16 cellular contexts compared by ENCODE assay signal in the genomic region with DNA sequence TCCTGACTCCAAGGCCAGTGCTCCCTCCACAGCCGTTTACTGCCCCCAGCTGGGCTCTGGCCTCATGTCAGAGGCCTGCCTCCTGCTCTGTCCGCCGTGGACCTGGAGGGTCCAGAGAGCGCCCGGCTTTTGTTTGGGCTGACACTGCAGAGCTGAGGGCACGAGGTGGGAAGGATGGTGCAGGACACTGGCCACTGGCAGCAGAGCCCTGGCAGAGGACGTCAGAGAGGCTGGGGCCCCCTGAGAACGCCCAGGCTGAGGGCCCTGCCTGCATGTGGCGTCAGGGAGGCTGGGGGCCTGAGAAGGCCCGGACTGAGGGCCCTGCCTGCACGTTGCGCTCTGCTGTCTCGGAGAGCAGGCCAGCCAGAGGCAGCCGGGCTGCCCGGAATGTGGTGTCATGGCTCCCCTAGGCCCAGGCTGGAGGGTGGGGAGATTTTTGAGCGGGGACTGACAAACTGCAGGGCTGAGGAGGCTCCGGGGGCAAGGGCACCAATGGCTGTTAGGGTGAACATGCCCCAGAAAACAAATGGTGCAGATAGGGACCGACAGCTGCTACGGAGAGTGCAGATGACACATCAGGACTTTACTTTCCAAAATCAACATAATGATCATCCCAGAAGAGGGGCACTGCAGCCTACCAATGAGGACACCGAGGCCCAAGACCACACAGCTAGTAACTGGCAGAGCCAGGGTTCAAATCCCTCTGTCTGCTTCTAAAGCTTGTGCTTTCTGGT. TPM values are rescaled to one million over a fixed set of nuclear protein-coding genes. Genes with fewer than 3 reads are reported as not detected.
DNase-seq lines count a peak whose midpoint lies in the region; ATAC-seq, FAIRE-seq and TF ChIP-seq lines count a peak whose summit lies in the region.
"Had no signal": no experiment of that assay in that cellular context is flagged by ENCODE, and none has a peak within 500 bp of the region (broad histone marks: within the 10 kb centered on the region; RNA-seq: fewer than 3 reads in every experiment).

No MANE protein-coding gene starts in this region.

- H3K4me3 ChIP-seq in HepG2 (replicated peaks in 1 of 3; ENCODE audit: insufficient read depth in 1 of 3, low read depth in 2 of 3, low read length in 3 of 3) (no peak overlapping the region), right lobe of liver (no peak overlapping the region), dorsolateral prefrontal cortex (no peak overlapping the region), neuronal stem cell (ENCODE audit: low read length in 2 of 2) (no peak overlapping the region), neural progenitor cell (no peak overlapping the region), upper lobe of right lung (no peak overlapping the region)
- H3K4me3 ChIP-seq: BLaER1 treated with 17β-estradiol and CSF1 and Interleukin-3, amounts not matched to agents 10 nM and 100 nM; GM23338 had no signal

- H4K8ac ChIP-seq in neuronal stem cell (ENCODE audit: low read depth, low read length): no peak overlapping the region

- peaks cover 4% of the 10 kb centered on the region for H3K36me3 Mint-ChIP-seq in neural progenitor cell

- no peak overlapping the region for H3K4me2 ChIP-seq in HepG2 (ENCODE audit: low read depth, low read length)
- H3K4me2 ChIP-seq in neuronal stem cell (ENCODE audit: insufficient read depth, low read length, poor library complexity, severe bottlenecking): no peak overlapping the region
- H3K4me2 ChIP-seq in neural progenitor cell: no peak overlapping the region
- H3K4me2 ChIP-seq: BLaER1 treated with 17β-estradiol and CSF1 and Interleukin-3, amounts not matched to agents 10 nM and 100 nM; GM23338 had no signal

- in situ Hi-C loops in HepG2 (cut with HindIII; ENCODE audit: extremely low pct_ligation_motif_present, low pct_unique_long_range_greater_than_20kb): loop anchor here (5.0 kb wide), 2 partner anchors 44 to 304 kb away; no protein-coding TSS in a partner anchor

- no peaks in the 10 kb centered on the region for H3K9me3 ChIP-seq in HepG2 (ENCODE audit: low read length)
- H3K9me3 ChIP-seq in right lobe of liver: no peaks in the 10 kb centered on the region
- H3K9me3 ChIP-seq in neuronal stem cell (replicated peaks in 1 of 2; ENCODE audit: control insufficient read depth in 2 of 2, insufficient read depth in 1 of 2, low read depth in 1 of 2, low read length in 2 of 2): no peaks in the 10 kb centered on the region
- no peaks in the 10 kb centered on the region for H3K9me3 ChIP-seq in neural progenitor cell (ENCODE audit: low read depth)
- no peaks in the 10 kb centered on the region for H3K9me3 ChIP-seq in upper lobe of right lung
- H3K9me3 ChIP-seq: BLaER1 treated with 17β-estradiol and CSF1 and Interleukin-3, amounts not matched to agents 10 nM and 100 nM had no signal

- H3K4ac ChIP-seq in neuronal stem cell (ENCODE audit: low read length): no peak overlapping the region

- H3K27ac ChIP-seq in HepG2 (ENCODE audit: extremely low read length, insufficient read depth, low read length): no peak overlapping the region
- no peak overlapping the region for H3K27ac ChIP-seq in right lobe of liver
- peak overlapping the region in 32 of 59 donors; percentile 12 to 88 (median 78) for H3K27ac ChIP-seq in dorsolateral prefrontal cortex
- H3K27ac ChIP-seq in neuronal stem cell (replicated peaks; ENCODE audit: low read length): no peak overlapping the region
- no peak overlapping the region for H3K27ac ChIP-seq in neural progenitor cell
- H3K27ac ChIP-seq in upper lobe of right lung: no peak overlapping the region
- H3K27ac ChIP-seq: BLaER1 treated with 17β-estradiol and CSF1 and Interleukin-3, amounts not matched to agents 10 nM and 100 nM had no signal

- TF ChIP-seq POLR2A in HepG2 (IDR thresholded peaks at IDR 0.05; ENCODE audit: insufficient read depth in 1 of 2, low read depth in 2 of 2, low read length in 2 of 2) (no peak), right lobe of liver (IDR thresholded peaks at IDR 0.05) (no peak)

- peaks cover 17% of the 10 kb centered on the region for H3F3A ChIP-seq in neural progenitor cell (ENCODE audit: low read depth)

- 91% methylated on average over 17 of the region's 20 CpGs for WGBS in HepG2 (ENCODE audit: low lambda C conversion rate)
- whole genome bisulfite sequencing in right lobe of liver (ENCODE audit: insufficient coverage, low coverage, low lambda C conversion rate, missing lambda C conversion rate): 60% methylated on average over 1 of the region's 20 CpGs
- no CpG with 5 or more reads among the region's 20 CpGs for WGBS in neuronal stem cell (ENCODE audit: extremely low coverage in 2 of 2, insufficient read length in 2 of 2, insufficient replicate concordance in 1 of 2), 2 donors

- H3K79me2 ChIP-seq in HepG2 (ENCODE audit: insufficient read depth, low read length): no peaks in the 10 kb centered on the region
- H3K79me2 ChIP-seq in neural progenitor cell (ENCODE audit: low read depth): no peaks in the 10 kb centered on the region

- BruUV-seq in HepG2 (replicated peaks; lab: Mats Ljungman, UMichigan): no TSS peak

- no peak overlapping the region for H2AK5ac ChIP-seq in neuronal stem cell (ENCODE audit: low read depth, low read length)

- no peaks in the 10 kb centered on the region for H3K9me3 Mint-ChIP-seq in neural progenitor cell
- H3K9me3 Mint-ChIP-seq: CD8-positive, alpha-beta memory T cell; GM23338 had no signal

- TF ChIP-seq RAD21 in HepG2 (CRISPR knock-in tag; IDR thresholded peaks at IDR 0.05): no peak

- no peaks in the 10 kb centered on the region for H4K20me1 ChIP-seq in HepG2 (ENCODE audit: insufficient read depth, low read length)
- H4K20me1 ChIP-seq in neural progenitor cell (ENCODE audit: low read depth): peaks cover 29% of the 10 kb centered on the region

- H3K36me3 ChIP-seq in HepG2 (replicated peaks in 1 of 2; ENCODE audit: control insufficient read depth in 1 of 2, insufficient read depth in 2 of 2, low read length in 2 of 2) (peaks cover 28 to 35% of the 10 kb centered on the region in 2 experiments; a peak in 4 of 5 replicates), right lobe of liver (peaks cover 0 to 22% (median 5%) of the 10 kb centered on the region in 4 donors), neuronal stem cell (replicated peaks in 1 of 2; ENCODE audit: control insufficient read depth in 2 of 2, insufficient read depth in 2 of 2, low read length in 2 of 2) (peaks cover 32 to 71% of the 10 kb centered on the region in 2 donors), neural progenitor cell (no peaks in the 10 kb centered on the region), upper lobe of right lung (peaks cover 63% of the 10 kb centered on the region)

- peaks cover 2% of the 10 kb centered on the region for H3K79me1 ChIP-seq in neuronal stem cell (ENCODE audit: low read depth, low read length)

- peaks cover 14% of the 10 kb centered on the region for H3K4me1 Mint-ChIP-seq in neural progenitor cell

- H2BK15ac ChIP-seq in neuronal stem cell (ENCODE audit: low read length): no peak overlapping the region

- H3K27me3 Mint-ChIP-seq in neural progenitor cell (ENCODE audit: insufficient read depth, low read depth): peaks cover 6% of the 10 kb centered on the region

- ATAC-seq in HepG2 (no peak), right lobe of liver (no peak), upper lobe of right lung (no peak)

- no peak overlapping the region for H2BK12ac ChIP-seq in neuronal stem cell (ENCODE audit: low read length)

- H3K27me3 ChIP-seq in HepG2 (ENCODE audit: control insufficient read depth in 1 of 2, insufficient read depth in 2 of 2, low read length in 2 of 2): no peaks in the 10 kb centered on the region
- no peaks in the 10 kb centered on the region for H3K27me3 ChIP-seq in right lobe of liver
- no peaks in the 10 kb centered on the region for H3K27me3 ChIP-seq in dorsolateral prefrontal cortex
- no peaks in the 10 kb centered on the region for H3K27me3 ChIP-seq in neuronal stem cell (ENCODE audit: control insufficient read depth in 3 of 3, insufficient read depth in 3 of 3, low read depth in 1 of 3, low read length in 3 of 3)
- no peaks in the 10 kb centered on the region for H3K27me3 ChIP-seq in neural progenitor cell
- H3K27me3 ChIP-seq in upper lobe of right lung: no peaks in the 10 kb centered on the region
- H3K27me3 ChIP-seq: BLaER1 treated with 17β-estradiol and CSF1 and Interleukin-3, amounts not matched to agents 10 nM and 100 nM had no signal

- TF ChIP-seq EP300 in HepG2 (IDR thresholded peaks at IDR 0.05; ENCODE audit: low read depth in 2 of 2, low read length in 2 of 2) (no peak), HepG2 (CRISPR knock-in tag; IDR thresholded peaks at IDR 0.05; ENCODE audit: borderline replicate concordance) (no peak)

- CTCF ChIA-PET in HepG2 (lab: Yijun Ruan, JAX; ENCODE audit: low intra/inter-chr PET ratio, low total read pairs): interaction anchor here (1.1 kb wide), 1 partner anchor 44 kb away, joined by 3 read pairs; no protein-coding TSS in a partner anchor

- H2AFZ ChIP-seq in HepG2 (ENCODE audit: low read length): no peak overlapping the region
- H2AFZ ChIP-seq in neuronal stem cell (ENCODE audit: low read length): no peak overlapping the region
- no peak overlapping the region for H2AFZ ChIP-seq in neural progenitor cell (replicated peaks)
- H2AFZ ChIP-seq: GM23338 had no signal

- H3K27ac Mint-ChIP-seq in neural progenitor cell: no peak overlapping the region
- H3K27ac Mint-ChIP-seq: GM23338 had no signal

- H3K4me3 Mint-ChIP-seq in neural progenitor cell: no peak overlapping the region
- H3K4me3 Mint-ChIP-seq: GM23338 had no signal

- no peak for FAIRE-seq in HepG2 (lab: Jason Lieb, UNC)
- FAIRE-seq: GM12892 had no signal

- H3K14ac ChIP-seq in neuronal stem cell (ENCODE audit: low read length): no peak overlapping the region

- DNase-seq in HepG2 (ENCODE audit: low spot score): no peak
- no peak for DNase-seq in right lobe of liver
- no peak for DNase-seq in dorsolateral prefrontal cortex
- no peak for DNase-seq in neuronal stem cell (ENCODE audit: low spot score)
- DNase-seq in neural progenitor cell (ENCODE audit: low spot score): no peak
- DNase-seq in upper lobe of right lung: no peak
- no peak for DNase-seq in NCI-H446 treated with DMSO at 0.1 percent for 48 hours (lab: John Stamatoyannopoulos, UW)
- DNase-seq: HCEC 1CT, NCI-H2081 treated with DMSO at 0.1 percent for 48 hours, NCI-H510A treated with DMSO at 0.1 percent for 48 hours, NCI-H774, SIG-M5 had no signal

- intact Hi-C loops in HepG2 (cut with micrococcal nuclease; ENCODE audit: unreplicated experiment): no loop called here
- intact Hi-C loops in right lobe of liver (cut with DNase I): loop anchor here (10.0 kb wide), 1 partner anchor 311 kb away; no protein-coding TSS in a partner anchor
- intact Hi-C loops in dorsolateral prefrontal cortex (cut with DNase I): loop anchor here (2.0 to 10.0 kb wide), 4 partner anchors 51 to 311 kb away; no protein-coding TSS in a partner anchor
- intact Hi-C loops in upper lobe of right lung (cut with DNase I): no loop called here

- H4K91ac ChIP-seq in neuronal stem cell (ENCODE audit: low read depth, low read length, poor library complexity): no peak overlapping the region

- H3K4me1 ChIP-seq in HepG2 (ENCODE audit: insufficient read depth, low read length) (peaks cover 13% of the 10 kb centered on the region), right lobe of liver (peaks cover 0 to 11% (median 5%) of the 10 kb centered on the region in 4 donors), neuronal stem cell (ENCODE audit: control insufficient read depth in 2 of 2, insufficient read depth in 1 of 2, low read depth in 1 of 2, low read length in 2 of 2) (peaks cover 2 to 8% of the 10 kb centered on the region in 2 donors), neural progenitor cell (peaks cover 6% of the 10 kb centered on the region), upper lobe of right lung (no peaks in the 10 kb centered on the region)

- H3K9ac ChIP-seq in HepG2 (ENCODE audit: insufficient read depth, low read depth, low read length): no peak overlapping the region
- no peak overlapping the region for H3K9ac ChIP-seq in neuronal stem cell (ENCODE audit: low read depth, low read length, poor library complexity)
- H3K9ac ChIP-seq in neural progenitor cell: no peak overlapping the region
- H3K9ac ChIP-seq: BLaER1 treated with 17β-estradiol and CSF1 and Interleukin-3, amounts not matched to agents 10 nM and 100 nM had no signal

- peak overlapping the region; percentile 29 for H3K23ac ChIP-seq in neuronal stem cell (ENCODE audit: low read depth, low read length, poor library complexity)

- no peak overlapping the region for H2BK120ac ChIP-seq in neuronal stem cell (ENCODE audit: low read depth, low read length)

- no peak overlapping the region for H2BK5ac ChIP-seq in neuronal stem cell (ENCODE audit: low read length)

- H3K18ac ChIP-seq in neuronal stem cell (ENCODE audit: low read length): no peak overlapping the region

- TF ChIP-seq CTCF in HepG2 (CRISPR knock-in tag; IDR thresholded peaks at IDR 0.05) (no peak), right lobe of liver (IDR thresholded peaks at IDR 0.05) (no peak), dorsolateral prefrontal cortex (IDR thresholded peaks at IDR 0.05 in 54 of 56, conservative IDR thresholded peaks at IDR 0.05 in 2 of 56; ENCODE audit: low read depth in 1 of 56, partially characterized antibody in 56 of 56) (no peak), neural progenitor cell (IDR thresholded peaks at IDR 0.05) (no peak), upper lobe of right lung (IDR thresholded peaks at IDR 0.05) (no peak)

- POLR2A ChIA-PET in HepG2 (lab: Yijun Ruan, JAX): no interaction called here

RNA-seq across cellular contexts. Expression of a gene that starts 31.7 kb away (rescaled TPM):
- total RNA-seq in HepG2 (2016; rRNA removed; fragmentation: Illumina TruSeq; extraction: Trizol) (8.5 and 18.9 TPM in 2 replicates), right lobe of liver (10 to 100 TPM in 3 of 6 experiments, 1 to 10 TPM in 3; 8.4 to 20.6 (median 11.2) TPM), dorsolateral prefrontal cortex (10 to 100 TPM; 12.9 to 28.8 (median 19.2) TPM), neural progenitor cell (ENCODE audit: low replicate concordance) (4.8 and 16.7 TPM in 2 replicates), upper lobe of right lung (20.9 TPM)
- 4.6 and 5.7 TPM in 2 replicates for total RNA-seq in HepG2 (2016; cell fraction: cytosol; rRNA removed; fragmentation: Illumina TruSeq; extraction: Trizol; ENCODE audit: low read depth)
- 9.7 and 20.6 TPM in 2 replicates for total RNA-seq in HepG2 (2016; cell fraction: insoluble cytoplasmic fraction; rRNA removed; fragmentation: Illumina TruSeq; extraction: Trizol)
- 8.2 and 8.3 TPM in 2 replicates for total RNA-seq in HepG2 (2016; cell fraction: membrane; rRNA removed; fragmentation: Illumina TruSeq; extraction: Trizol)
- total RNA-seq in HepG2 (2016; cell fraction: nucleus; rRNA removed; fragmentation: Illumina TruSeq; extraction: Trizol): 17.2 and 20.6 TPM in 2 replicates
- 15.4 and 24.4 TPM in 2 replicates for polyA plus RNA-seq in HepG2 (2011; rRNA removed)
- polyA plus RNA-seq in HepG2 (2011; cell fraction: cytosol; rRNA removed): 15.0 and 19.6 TPM in 2 replicates
- polyA plus RNA-seq in HepG2 (2011; cell fraction: nucleus; rRNA removed): 21.9 and 23.2 TPM in 2 replicates
- polyA plus RNA-seq in HepG2 (2012): 8.6 and 10.0 TPM in 2 replicates
- 4.3 and 5.7 TPM in 2 replicates for polyA plus RNA-seq in HepG2 (2016; cell fraction: cytosol; fragmentation: Illumina TruSeq; extraction: Trizol; ENCODE audit: low read depth)
- polyA plus RNA-seq in HepG2 (2016; cell fraction: insoluble cytoplasmic fraction; fragmentation: Illumina TruSeq; extraction: Trizol; ENCODE audit: low read depth): 8.0 and 11.5 TPM in 2 replicates
- 6.1 and 8.5 TPM in 2 replicates for polyA plus RNA-seq in HepG2 (2016; cell fraction: membrane; fragmentation: Illumina TruSeq; extraction: Trizol; ENCODE audit: low read depth)
- 41.6 and 41.9 TPM in 2 replicates for polyA plus RNA-seq in HepG2 (2016; cell fraction: nucleus; fragmentation: Illumina TruSeq; extraction: Trizol; ENCODE audit: insufficient read depth, low read depth)
- 17.2 and 31.0 TPM in 2 replicates for polyA minus RNA-seq in HepG2 (2011; rRNA and poly(A)+ RNA removed; ENCODE audit: low replicate concordance)
- polyA minus RNA-seq in HepG2 (2011; cell fraction: cytosol; rRNA and poly(A)+ RNA removed): 7.4 and 8.9 TPM in 2 replicates
- polyA minus RNA-seq in HepG2 (2011; cell fraction: nucleus; rRNA and poly(A)+ RNA removed): 9.9 and 11.1 TPM in 2 replicates
- 11.4 TPM for polyA plus RNA-seq in neuronal stem cell (2013, experiment 1 of 2)
- polyA plus RNA-seq in neuronal stem cell (2013, experiment 2 of 2): 11.4 TPM

RNA-seq across cellular contexts. Expression of a gene that starts 31.8 kb away (rescaled TPM):
- total RNA-seq in HepG2 (2016; rRNA removed; fragmentation: Illumina TruSeq; extraction: Trizol): 75.6 and 91.8 TPM in 2 replicates
- 27.2 and 29.3 TPM in 2 replicates for total RNA-seq in HepG2 (2016; cell fraction: cytosol; rRNA removed; fragmentation: Illumina TruSeq; extraction: Trizol; ENCODE audit: low read depth)
- 75.1 and 91.3 TPM in 2 replicates for total RNA-seq in HepG2 (2016; cell fraction: insoluble cytoplasmic fraction; rRNA removed; fragmentation: Illumina TruSeq; extraction: Trizol)
- 38.5 and 45.3 TPM in 2 replicates for total RNA-seq in HepG2 (2016; cell fraction: membrane; rRNA removed; fragmentation: Illumina TruSeq; extraction: Trizol)
- total RNA-seq in HepG2 (2016; cell fraction: nucleus; rRNA removed; fragmentation: Illumina TruSeq; extraction: Trizol): 31.9 and 40.6 TPM in 2 replicates
- polyA plus RNA-seq in HepG2 (2011; rRNA removed): 40.8 and 45.2 TPM in 2 replicates
- 42.0 and 59.5 TPM in 2 replicates for polyA plus RNA-seq in HepG2 (2011; cell fraction: cytosol; rRNA removed)
- polyA plus RNA-seq in HepG2 (2011; cell fraction: nucleus; rRNA removed): 20.7 and 23.1 TPM in 2 replicates
- polyA plus RNA-seq in HepG2 (2012): 23.2 and 37.3 TPM in 2 replicates
- polyA plus RNA-seq in HepG2 (2016; cell fraction: cytosol; fragmentation: Illumina TruSeq; extraction: Trizol; ENCODE audit: low read depth): 30.5 and 33.1 TPM in 2 replicates
- 96.1 and 104 TPM in 2 replicates for polyA plus RNA-seq in HepG2 (2016; cell fraction: insoluble cytoplasmic fraction; fragmentation: Illumina TruSeq; extraction: Trizol; ENCODE audit: low read depth)
- 33.3 and 38.2 TPM in 2 replicates for polyA plus RNA-seq in HepG2 (2016; cell fraction: membrane; fragmentation: Illumina TruSeq; extraction: Trizol; ENCODE audit: low read depth)
- polyA plus RNA-seq in HepG2 (2016; cell fraction: nucleus; fragmentation: Illumina TruSeq; extraction: Trizol; ENCODE audit: insufficient read depth, low read depth): 46.3 and 53.6 TPM in 2 replicates
- polyA minus RNA-seq in HepG2 (2011; rRNA and poly(A)+ RNA removed; ENCODE audit: low replicate concordance): 57.1 and 74.2 TPM in 2 replicates
- polyA minus RNA-seq in HepG2 (2011; cell fraction: cytosol; rRNA and poly(A)+ RNA removed): 23.5 and 26.5 TPM in 2 replicates
- polyA minus RNA-seq in HepG2 (2011; cell fraction: nucleus; rRNA and poly(A)+ RNA removed): 13.2 and 15.2 TPM in 2 replicates
- 10 to 100 TPM; 41.4 to 85.1 (median 51.2) TPM for total RNA-seq in right lobe of liver
- total RNA-seq in dorsolateral prefrontal cortex: 10 to 100 TPM; 30.7 to 80.6 (median 48.3) TPM
- polyA plus RNA-seq in neuronal stem cell (2013, experiment 1 of 2): 43.2 TPM
- 43.8 TPM for polyA plus RNA-seq in neuronal stem cell (2013, experiment 2 of 2)
- total RNA-seq in neural progenitor cell (ENCODE audit: low replicate concordance): 37.5 and 92.3 TPM in 2 replicates
- total RNA-seq in upper lobe of right lung: 39.1 TPM

RNA-seq across cellular contexts. Expression of a gene that starts 55.2 kb away (rescaled TPM):
- total RNA-seq in HepG2 (2016; rRNA removed; fragmentation: Illumina TruSeq; extraction: Trizol): 0.15 and 1.00 TPM in 2 replicates
- total RNA-seq in HepG2 (2016; cell fraction: cytosol; rRNA removed; fragmentation: Illumina TruSeq; extraction: Trizol; ENCODE audit: low read depth): 0.18 TPM in 1 of 2 replicates, not detected in the other
- 0.21 and 0.71 TPM in 2 replicates for total RNA-seq in HepG2 (2016; cell fraction: insoluble cytoplasmic fraction; rRNA removed; fragmentation: Illumina TruSeq; extraction: Trizol)
- total RNA-seq in HepG2 (2016; cell fraction: membrane; rRNA removed; fragmentation: Illumina TruSeq; extraction: Trizol): 0.28 and 0.46 TPM in 2 replicates
- 1.7 TPM in 2 replicates for total RNA-seq in HepG2 (2016; cell fraction: nucleus; rRNA removed; fragmentation: Illumina TruSeq; extraction: Trizol)
- polyA plus RNA-seq in HepG2 (2011; rRNA removed): 0.58 and 1.0 TPM in 2 replicates
- 0.22 and 0.24 TPM in 2 replicates for polyA plus RNA-seq in HepG2 (2011; cell fraction: cytosol; rRNA removed)
- 4.2 and 5.2 TPM in 2 replicates for polyA plus RNA-seq in HepG2 (2011; cell fraction: nucleus; rRNA removed)
- polyA plus RNA-seq in HepG2 (2012): 0.45 and 0.56 TPM in 2 replicates
- polyA plus RNA-seq in HepG2 (2016; cell fraction: cytosol; fragmentation: Illumina TruSeq; extraction: Trizol; ENCODE audit: low read depth): 0.25 and 0.31 TPM in 2 replicates
- polyA plus RNA-seq in HepG2 (2016; cell fraction: insoluble cytoplasmic fraction; fragmentation: Illumina TruSeq; extraction: Trizol; ENCODE audit: low read depth): 0.17 and 0.23 TPM in 2 replicates
- polyA plus RNA-seq in HepG2 (2016; cell fraction: membrane; fragmentation: Illumina TruSeq; extraction: Trizol; ENCODE audit: low read depth): 0.11 and 0.15 TPM in 2 replicates
- 4.0 and 5.6 TPM in 2 replicates for polyA plus RNA-seq in HepG2 (2016; cell fraction: nucleus; fragmentation: Illumina TruSeq; extraction: Trizol; ENCODE audit: insufficient read depth, low read depth)
- 0.34 and 1.1 TPM in 2 replicates for polyA minus RNA-seq in HepG2 (2011; rRNA and poly(A)+ RNA removed; ENCODE audit: low replicate concordance)
- polyA minus RNA-seq in HepG2 (2011; cell fraction: cytosol; rRNA and poly(A)+ RNA removed): not detected in 2 replicates
- 0.99 and 1.0 TPM in 2 replicates for polyA minus RNA-seq in HepG2 (2011; cell fraction: nucleus; rRNA and poly(A)+ RNA removed)
- total RNA-seq in right lobe of liver: 100 to 1,000 TPM in 4 of 6 experiments, 10 to 100 TPM in 2; 58.1 to 169 (median 130) TPM
- 1 to 10 TPM; 2.0 to 9.0 (median 4.2) TPM for total RNA-seq in dorsolateral prefrontal cortex
- 0.71 TPM for polyA plus RNA-seq in neuronal stem cell (2013, experiment 1 of 2)
- polyA plus RNA-seq in neuronal stem cell (2013, experiment 2 of 2): 0.62 TPM
- 0.96 TPM in 1 of 2 replicates, not detected in the other for total RNA-seq in neural progenitor cell (ENCODE audit: low replicate concordance)
- total RNA-seq in upper lobe of right lung: 0.43 TPM
- polyA plus RNA-seq: CD8-positive, alpha-beta memory T cell had no signal

Comparison
In these comparisons a context has a peak if more than half of its experiments do, and no peak if none do; other contexts are left out.
1. RNA of a gene that starts 55.2 kb away (total RNA-seq): 58.1 to 169 TPM in right lobe of liver; 2.0 to 9.0 TPM in dorsolateral prefrontal cortex, 0.15 to 1.7 TPM in HepG2, 0.43 TPM in upper lobe of right lung (single experiment) and 0.96 TPM in neural progenitor cell; every median in the first group is over 4 times any median in the second.
2. intact Hi-C loops: an anchor here in right lobe of liver (10.0 kb wide) and dorsolateral prefrontal cortex (2.0 to 10.0 kb wide); none called in HepG2 and upper lobe of right lung.
3. H3K27ac ChIP-seq: peak in dorsolateral prefrontal cortex (32 of 59); none in HepG2 (single experiment), right lobe of liver (0 of 3), neuronal stem cell (single experiment), neural progenitor cell (single experiment) and upper lobe of right lung (single experiment).